In the genomic region with DNA sequence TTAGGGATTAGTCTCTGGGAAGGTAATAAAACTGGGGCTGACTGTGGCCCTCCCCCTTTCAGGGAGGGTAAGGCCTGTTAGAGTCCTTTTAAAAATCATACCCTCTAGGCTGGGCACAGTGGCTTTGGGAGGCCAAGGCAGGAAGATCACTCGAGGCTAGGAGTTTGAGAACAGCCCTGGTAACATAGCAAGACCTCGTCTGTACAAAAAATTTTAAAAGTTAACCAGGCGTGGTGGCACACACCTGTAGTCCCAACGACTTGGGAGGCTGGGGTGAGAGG, we compare ENCODE assay signal across 1 cellular context.
TF ChIP-seq lines count a peak whose summit lies in the region.

No MANE protein-coding gene starts in this region.

TF ChIP-seq in A549, 52 proteins besides CTCF, POLR2A, EP300 and RAD21 (continued from another document):
- TF ChIP-seq SMC3 (IDR thresholded peaks at IDR 0.05) (no peak), FOSL2 (IDR thresholded peaks at IDR 0.05) (no peak), FOSL2 (CRISPR knock-in tag; IDR thresholded peaks at IDR 0.05) (no peak)
